ENCODE assay signal across 8 cellular contexts in the genomic region with DNA sequence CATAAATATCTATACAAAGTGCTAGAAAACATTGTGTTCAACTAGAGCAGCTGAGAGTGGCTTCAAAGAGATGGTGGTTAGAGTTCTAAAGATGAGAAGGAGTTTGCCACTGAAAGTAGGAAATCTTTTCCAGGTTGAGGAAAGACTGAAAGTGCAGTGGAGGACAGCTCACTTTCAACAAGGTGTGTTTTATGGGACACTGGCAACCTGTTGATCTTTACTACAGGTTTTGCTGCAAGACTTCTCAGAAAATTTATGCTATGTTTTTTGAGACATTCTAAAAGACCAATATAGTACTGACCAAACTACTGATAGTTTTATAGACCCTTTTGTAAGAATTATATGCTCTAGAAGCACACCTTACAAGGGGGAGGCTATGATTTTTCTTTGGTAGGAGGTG.
"Had no signal": no experiment of that assay in that cellular context is flagged by ENCODE, and none has a peak within 500 bp of the region (broad histone marks: within the 10 kb centered on the region; RNA-seq: fewer than 3 reads in every experiment).

No MANE protein-coding gene starts in this region.

- H3K9me3 ChIP-seq: HAP-1 had no signal

- DNase-seq: GM23248, GOT3, H7, H9, HCEC 1CT, HFFc6 had no signal

- H3K36me3 ChIP-seq: HAP-1 had no signal

- H3K27ac ChIP-seq: GM23248 had no signal

- H3K4me3 ChIP-seq: GM23248, GM23338, HAP-1 had no signal
